8 cellular contexts compared by ENCODE assay signal in the genomic region with DNA sequence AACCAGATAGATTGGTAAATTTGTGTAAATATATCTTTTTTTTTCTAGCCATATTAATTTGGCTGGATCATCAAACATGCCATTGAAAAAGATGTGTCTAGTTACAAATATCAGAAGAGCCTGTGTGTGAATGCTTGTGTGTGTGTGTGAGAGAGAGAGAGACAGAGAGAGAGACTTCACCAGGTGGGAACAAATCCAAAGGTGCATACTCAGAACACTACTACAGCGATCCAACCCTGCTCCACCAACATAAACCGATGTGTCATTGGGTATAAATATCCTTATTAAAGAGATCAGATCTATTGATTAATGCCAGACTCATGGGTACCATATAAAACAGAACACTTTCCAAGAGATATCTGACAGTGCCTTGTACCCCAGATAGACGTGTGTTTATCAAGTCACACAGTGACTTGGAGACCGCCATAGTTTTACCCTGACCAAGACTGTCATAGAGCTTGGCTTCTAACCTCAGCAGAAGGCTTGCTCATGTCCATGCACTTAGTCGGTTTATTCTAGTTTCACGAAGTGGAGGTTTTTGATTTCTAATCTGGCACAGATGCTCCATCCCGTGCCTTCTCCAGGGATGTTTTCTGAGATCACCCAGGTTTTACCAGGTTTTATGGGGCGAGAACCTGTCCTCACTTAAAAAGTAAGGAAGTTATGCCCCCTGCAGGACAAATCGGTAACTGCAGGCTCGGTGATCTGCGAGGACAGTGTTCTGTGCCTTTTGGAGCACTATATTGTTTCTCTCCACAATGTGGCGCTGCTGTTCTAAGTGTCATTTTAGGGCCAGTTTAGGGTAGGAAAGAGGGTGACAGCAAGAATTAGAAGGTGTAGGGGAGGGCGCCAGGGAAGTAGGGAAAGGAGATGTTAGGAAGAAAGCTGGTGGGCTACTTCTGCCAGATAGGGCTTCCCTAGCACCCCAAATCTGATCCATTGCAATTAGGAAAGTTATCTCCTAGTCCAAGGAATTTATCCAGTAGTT. TPM values are rescaled to one million over a fixed set of nuclear protein-coding genes. Genes with fewer than 3 reads are reported as not detected.
DNase-seq lines count a peak whose midpoint lies in the region; ATAC-seq, FAIRE-seq and TF ChIP-seq lines count a peak whose summit lies in the region.

No MANE protein-coding gene starts in this region.

- H4K20me1 ChIP-seq in DND-41 (ENCODE audit: insufficient read depth, low read length), result no peaks in the 10 kb centered on the region

- DNase-seq in DND-41 (peak; percentile 94), HCEC 1CT (peak; percentile 79), NCI-H1105 (lab: John Stamatoyannopoulos, UW) (peak; percentile 76), SK-N-DZ (ENCODE audit: low spot score) (peak; percentile 94), globus pallidus (ENCODE audit: low spot score) (peak; percentile 92), pancreas (peak; percentile 85 to 98 (median 94)), type B pancreatic cell (ENCODE audit: extremely low spot score, unreplicated experiment) (peak; percentile 94)
- peak; percentile 82 to 97 (median 96) for DNase-seq in activated naive CD4-positive, alpha-beta T cell (lab: John Stamatoyannopoulos, UW)

- H3K4me1 ChIP-seq in DND-41 (ENCODE audit: insufficient read depth, low read length) (peaks cover 6% of the 10 kb centered on the region), pancreas (no peaks in the 10 kb centered on the region)

- no peak overlapping the region for H3K4me3 Mint-ChIP-seq in type B pancreatic cell

- H3K27ac ChIP-seq in DND-41 (ENCODE audit: low read length) (no peak overlapping the region; the same call in 1 of the 2 replicates), pancreas (no peak overlapping the region)

- no peaks in the 10 kb centered on the region for H3K79me2 ChIP-seq in DND-41 (ENCODE audit: insufficient read depth, low read length)

- no peaks in the 10 kb centered on the region for H3K9me3 Mint-ChIP-seq in type B pancreatic cell

- H3K36me3 Mint-ChIP-seq in type B pancreatic cell, result no peaks in the 10 kb centered on the region

- H3K4me1 Mint-ChIP-seq in type B pancreatic cell (ENCODE audit: unreplicated experiment), result peaks cover 5% of the 10 kb centered on the region

- ATAC-seq in DND-41 (ENCODE audit: insufficient read depth, low read depth), result peak; percentile 98
- ATAC-seq in pancreas, result peak; percentile 95 to 100 (median 98)

- intact Hi-C loops in pancreas (cut with DNase I), result loop anchor here (2.0 to 10.0 kb wide), 3 partner anchors 86 to 95 kb away; a partner anchor contains a TSS

- peak overlapping the region; percentile 38 for H2AFZ ChIP-seq in DND-41 (ENCODE audit: low read depth, low read length)

- no peak overlapping the region for H3K4me2 ChIP-seq in DND-41 (ENCODE audit: insufficient read depth, low read length)

- 21 to 23% methylated on average over 13 of the region's 13 CpGs for WGBS in pancreas, 2 donors

- H3K27ac Mint-ChIP-seq in type B pancreatic cell, result no peak overlapping the region

- no peak overlapping the region for H3K4me3 ChIP-seq in DND-41 (ENCODE audit: low read depth in 1 of 2, low read length in 2 of 2)
- no peak overlapping the region for H3K4me3 ChIP-seq in pancreas

- TF ChIP-seq CTCF in DND-41 (IDR thresholded peaks at IDR 0.05; ENCODE audit: borderline replicate concordance, extremely low read depth, low read length, poor library complexity, severe bottlenecking), result peak; percentile 100
- peak; percentile 95 to 99 (median 98) for TF ChIP-seq CTCF in pancreas (IDR thresholded peaks at IDR 0.05)
- peak; percentile 100 for TF ChIP-seq CTCF in type B pancreatic cell (conservative IDR thresholded peaks at IDR 0.05)

- no peaks in the 10 kb centered on the region for H3K9me3 ChIP-seq in DND-41 (ENCODE audit: insufficient read depth, low read length, severe bottlenecking)
- no peaks in the 10 kb centered on the region for H3K9me3 ChIP-seq in pancreas

- no peaks in the 10 kb centered on the region for H3K27me3 ChIP-seq in DND-41 (ENCODE audit: insufficient read depth, low read length, poor library complexity)
- peaks cover 0 to 5% (median 0%) of the 10 kb centered on the region in 4 donors for H3K27me3 ChIP-seq in pancreas

- FAIRE-seq in pancreas (lab: Jason Lieb, UNC), result peak; percentile 84

- no peaks in the 10 kb centered on the region for H3K36me3 ChIP-seq in DND-41 (ENCODE audit: insufficient read depth, low read length)
- H3K36me3 ChIP-seq in pancreas, result no peaks in the 10 kb centered on the region

- H3K27me3 Mint-ChIP-seq in type B pancreatic cell, result peaks cover 4% of the 10 kb centered on the region

- H3K9ac ChIP-seq in DND-41 (ENCODE audit: low read depth, low read length), result no peak overlapping the region

RNA-seq across cellular contexts. Expression of a gene that starts 29.3 kb away (rescaled TPM):
- 0.22 TPM in 1 of 2 replicates, not detected in the other for polyA plus RNA-seq in SK-N-DZ (2014; cell fraction: cytosol; rRNA removed)
- polyA plus RNA-seq in SK-N-DZ (2014; cell fraction: nucleus; rRNA removed), result 0.09 and 1.7 TPM in 2 replicates
- total RNA-seq in pancreas (under 1 TPM; 0.14 to 0.59 (median 0.36) TPM), type B pancreatic cell (ENCODE audit: low replicate concordance) (0.29 and 0.68 TPM in 2 replicates)
- polyA plus RNA-seq in pancreas, result under 1 TPM; 0.08 to 0.14 TPM
